ENCODE assay signal across 16 cellular contexts in genomic region chr1:178551307-178551706, GRCh38. TPM values are rescaled to one million over a fixed set of nuclear protein-coding genes. Genes with fewer than 3 reads are reported as not detected.
DNase-seq lines count a peak whose midpoint lies in the region; ATAC-seq and TF ChIP-seq lines count a peak whose summit lies in the region.
"Had no signal": no experiment of that assay in that cellular context is flagged by ENCODE, and none has a peak within 500 bp of the region (broad histone marks: within the 10 kb centered on the region; RNA-seq: fewer than 3 reads in every experiment).

No MANE protein-coding gene starts in this region.

- no peak overlapping the region for H2BK5ac ChIP-seq in H9 (ENCODE audit: insufficient read length, low read length)

- H3K36me3 ChIP-seq in liver (ENCODE audit: control insufficient read depth in 4 of 4, insufficient read depth in 3 of 4, low read depth in 1 of 4, low read length in 3 of 4), result peaks cover 0 to 8% (median 1%) of the 10 kb centered on the region in 4 donors

- WGBS in liver, result 35% methylated on average over 3 of the region's 3 CpGs
- no CpG with 5 or more reads among the region's 3 CpGs for WGBS in H9 (ENCODE audit: extremely low coverage, insufficient read length, low lambda C conversion rate)

- H2AFZ ChIP-seq in H9 (ENCODE audit: low read length), result no peak overlapping the region

- no peak overlapping the region for H3K23ac ChIP-seq in H9 (ENCODE audit: insufficient read length, low read depth, low read length)

- H3K27ac Mint-ChIP-seq in stimulated activated memory B cell treated with anti-CD40 and anti-IgM and Interleukin-4, amounts not matched to agents 10 μg/mL and 1 μg/mL and 100 μg/mL, for 72 hours, result peak overlapping the region; percentile 46
- no peak overlapping the region for H3K27ac Mint-ChIP-seq in H9
- H3K27ac Mint-ChIP-seq: CD14-positive monocyte had no signal

- no peaks in the 10 kb centered on the region for H4K20me1 ChIP-seq in H9 (ENCODE audit: control insufficient read depth, insufficient read depth, insufficient read length)
- H4K20me1 ChIP-seq: BLaER1 had no signal

- ATAC-seq in stimulated activated memory B cell treated with anti-CD40 and anti-IgM and Interleukin-4, amounts not matched to agents 10 μg/mL and 1 μg/mL and 100 μg/mL, for 72 hours, result no peak
- no peak for ATAC-seq in GM21367 (IDR thresholded peaks at IDR 0.05; ENCODE audit: unreplicated experiment)
- ATAC-seq: A549 had no signal

- H3K56ac ChIP-seq in H9 (ENCODE audit: insufficient read length, low read depth, low read length), result no peak overlapping the region

- H4K8ac ChIP-seq in H9 (replicated peaks; ENCODE audit: insufficient read length, low read depth, low read length), result no peak overlapping the region

- peak; percentile 41 to 44 for TF ChIP-seq RAD21 in liver (IDR thresholded peaks at IDR 0.05)

- H3T11ph ChIP-seq in H9 (ENCODE audit: low read length), result no peak overlapping the region

- H3K4me1 ChIP-seq in liver (ENCODE audit: control insufficient read depth in 4 of 4, insufficient read depth in 4 of 4, low read length in 3 of 4) (peaks cover 4 to 16% (median 10%) of the 10 kb centered on the region in 4 donors), H9 (ENCODE audit: insufficient read depth, low read length) (no peaks in the 10 kb centered on the region)
- H3K4me1 ChIP-seq: A549, BLaER1 had no signal

- H3K4me2 ChIP-seq in H9 (ENCODE audit: insufficient read depth, insufficient read length, low read length), result no peak overlapping the region
- H3K4me2 ChIP-seq: A549, BLaER1 had no signal

- H3K9me3 Mint-ChIP-seq in stimulated activated memory B cell treated with anti-CD40 and anti-IgM and Interleukin-4, amounts not matched to agents 10 μg/mL and 1 μg/mL and 100 μg/mL, for 72 hours, result peaks cover 15% of the 10 kb centered on the region
- H3K9me3 Mint-ChIP-seq in H9, result peaks cover 22 to 26% of the 10 kb centered on the region in 2 experiments

- peak overlapping the region; percentile 52 for H3K27ac ChIP-seq in VCaP
- peak overlapping the region in 1 of 2 donors; percentile 36 for H3K27ac ChIP-seq in liver (ENCODE audit: low read depth in 1 of 2, low read length in 2 of 2)
- H3K27ac ChIP-seq in H9 (ENCODE audit: insufficient read length, low read depth, low read length), result no peak overlapping the region
- H3K27ac ChIP-seq: A549, BLaER1 had no signal

- no peak overlapping the region for H2BK15ac ChIP-seq in H9 (ENCODE audit: low read depth, low read length)

- no peak for TF ChIP-seq CTCF in VCaP (conservative IDR thresholded peaks at IDR 0.05)
- TF ChIP-seq CTCF in liver (IDR thresholded peaks at IDR 0.05; ENCODE audit: low read depth, low read length, missing input control), result no peak
- no peak for TF ChIP-seq CTCF in H9 (conservative IDR thresholded peaks at IDR 0.05)

- DNase-seq in stimulated activated naive CD4-positive, alpha-beta T cell treated with Interleukin-2 at 50 U/mL for 16 hours (lab: John Stamatoyannopoulos, UW), result no peak
- no peak for DNase-seq in H9
- DNase-seq: AML-193; CD4-positive, alpha-beta memory T cell; DMS153; DMS79 treated with DMSO at 0.1 percent for 48 hours; GF-D8; GOT3; H7 had no signal

- no peak overlapping the region for H4K5ac ChIP-seq in H9 (ENCODE audit: insufficient read length, low read depth, low read length)

- H3K14ac ChIP-seq in H9 (ENCODE audit: insufficient read depth, low read length), result no peak overlapping the region

- no peak overlapping the region for H2BK20ac ChIP-seq in H9 (ENCODE audit: low read depth, low read length, poor library complexity, severe bottlenecking)

- peaks cover 30% of the 10 kb centered on the region for H3K4me1 Mint-ChIP-seq in stimulated activated memory B cell treated with anti-CD40 and anti-IgM and Interleukin-4, amounts not matched to agents 10 μg/mL and 1 μg/mL and 100 μg/mL, for 72 hours
- no peaks in the 10 kb centered on the region for H3K4me1 Mint-ChIP-seq in H9
- H3K4me1 Mint-ChIP-seq: CD14-positive monocyte; CD4-positive, alpha-beta memory T cell had no signal

- no peaks in the 10 kb centered on the region for H3K27me3 Mint-ChIP-seq in stimulated activated memory B cell treated with anti-CD40 and anti-IgM and Interleukin-4, amounts not matched to agents 10 μg/mL and 1 μg/mL and 100 μg/mL, for 72 hours
- H3K27me3 Mint-ChIP-seq in H9 (ENCODE audit: low read depth), result no peaks in the 10 kb centered on the region
- H3K27me3 Mint-ChIP-seq: CD4-positive, alpha-beta memory T cell had no signal

- no peak overlapping the region for H2AK5ac ChIP-seq in H9 (ENCODE audit: insufficient read length, low read length)

- H2BK120ac ChIP-seq in H9 (ENCODE audit: low read depth, low read length, poor library complexity, severe bottlenecking), result no peak overlapping the region

- H3K27me3 ChIP-seq in liver (ENCODE audit: control insufficient read depth in 4 of 4, insufficient read depth in 4 of 4, low read length in 3 of 4), result no peaks in the 10 kb centered on the region
- no peaks in the 10 kb centered on the region for H3K27me3 ChIP-seq in H9 (ENCODE audit: insufficient read depth, low read length)
- H3K27me3 ChIP-seq: BLaER1 had no signal

- H3K4ac ChIP-seq in H9 (ENCODE audit: low read depth, low read length), result no peak overlapping the region

- no peaks in the 10 kb centered on the region for H3K9me3 ChIP-seq in liver (ENCODE audit: control insufficient read depth in 4 of 4, low read length in 3 of 4)
- H3K9me3 ChIP-seq in H9 (ENCODE audit: control insufficient read depth, low read depth, low read length), result no peaks in the 10 kb centered on the region
- H3K9me3 ChIP-seq: A549 had no signal

- H3K9ac ChIP-seq in liver (ENCODE audit: low read depth in 1 of 2, low read length in 2 of 2) (peak overlapping the region in 1 of 2 donors; percentile 30), H9 (ENCODE audit: extremely low read depth, insufficient read length, low read length) (no peak overlapping the region)
- H3K9ac ChIP-seq: BLaER1 had no signal

- H3K79me1 ChIP-seq in H9 (ENCODE audit: insufficient read depth, low read depth, low read length, poor library complexity, severe bottlenecking), result no peaks in the 10 kb centered on the region

- peaks cover 86% of the 10 kb centered on the region for H3K36me3 Mint-ChIP-seq in stimulated activated memory B cell treated with anti-CD40 and anti-IgM and Interleukin-4, amounts not matched to agents 10 μg/mL and 1 μg/mL and 100 μg/mL, for 72 hours
- peaks cover 9 to 24% (median 14%) of the 10 kb centered on the region in 3 experiments; a peak in 6 of 7 replicates for H3K36me3 Mint-ChIP-seq in H9 (ENCODE audit: insufficient read depth in 1 of 3, low read depth in 3 of 3)

- H2BK12ac ChIP-seq in H9 (ENCODE audit: insufficient read length, low read depth, low read length), result no peak overlapping the region

- H3K23me2 ChIP-seq in H9 (ENCODE audit: insufficient read length, low read depth, low read length, poor library complexity, severe bottlenecking), result no peaks in the 10 kb centered on the region

- no peak overlapping the region for H3K18ac ChIP-seq in H9 (ENCODE audit: insufficient read length, low read depth, low read length)

- no peak overlapping the region for H4K91ac ChIP-seq in H9 (ENCODE audit: insufficient read length, low read depth, low read length)

- H3K4me3 ChIP-seq in liver (ENCODE audit: low read depth in 1 of 3, low read length in 3 of 3), result no peak overlapping the region
- H3K4me3 ChIP-seq: A549, BLaER1 had no signal

- H3K4me3 Mint-ChIP-seq in stimulated activated memory B cell treated with anti-CD40 and anti-IgM and Interleukin-4, amounts not matched to agents 10 μg/mL and 1 μg/mL and 100 μg/mL, for 72 hours, result no peak overlapping the region
- H3K4me3 Mint-ChIP-seq in H9, result no peak overlapping the region
- H3K4me3 Mint-ChIP-seq: CD14-positive monocyte; CD4-positive, alpha-beta memory T cell had no signal

- no peaks in the 10 kb centered on the region for H3K79me2 ChIP-seq in H9 (ENCODE audit: insufficient read depth, low read length)

TF ChIP-seq in liver, 16 proteins besides CTCF, POLR2A, EP300 and RAD21 (continues in another document):
- TF ChIP-seq ZBTB33 (IDR thresholded peaks at IDR 0.05) (peak; percentile 57), EGR1 (IDR thresholded peaks at IDR 0.05; ENCODE audit: low read depth in 2 of 2) (no peak), HNF4G (IDR thresholded peaks at IDR 0.05) (no peak), NR2F2 (IDR thresholded peaks at IDR 0.05) (no peak), ATF3 (IDR thresholded peaks at IDR 0.05) (no peak), GABPA (IDR thresholded peaks at IDR 0.05 in 1 of 2, conservative IDR thresholded peaks at IDR 0.05 in 1 of 2) (no peak), RXRA (IDR thresholded peaks at IDR 0.05) (peak in 1 of 2 donors; percentile 73), FOXA1 (IDR thresholded peaks at IDR 0.05) (no peak), HNF4A (conservative IDR thresholded peaks at IDR 0.05) (peak; percentile 43 to 94), SP1 (IDR thresholded peaks at IDR 0.05) (no peak)

RNA-seq across cellular contexts. Expression of gene TEX35, which starts 38.4 kb away (rescaled TPM):
- total RNA-seq in liver, result not detected
- polyA plus RNA-seq in liver, result not detected
- total RNA-seq in H9 (2021), result not detected in 2 replicates
- total RNA-seq: CD4-positive, alpha-beta memory T cell; H7 had no signal
- polyA plus RNA-seq: A549, CD14-positive monocyte had no signal

RNA-seq across cellular contexts. Expression of gene CLEC20A, which starts 54.5 kb away (rescaled TPM):
- under 1 TPM in 1 of 2 donors, not detected in 1; 0.33 TPM for total RNA-seq in liver
- not detected for polyA plus RNA-seq in liver
- total RNA-seq in H9 (2021), result not detected in 2 replicates
- total RNA-seq: CD4-positive, alpha-beta memory T cell; H7 had no signal
- polyA plus RNA-seq: A549; CD14-positive monocyte; CD4-positive, alpha-beta memory T cell had no signal
